In genomic region chr2:148557844-148558436, GRCh38 we compare ENCODE assay signal across 1 cellular context.
TF ChIP-seq lines count a peak whose summit lies in the region.

No MANE protein-coding gene starts in this region.

TF ChIP-seq in HepG2, 621 proteins besides CTCF, POLR2A, EP300 and RAD21:
- TF ChIP-seq ZIK1 (CRISPR knock-in tag; IDR thresholded peaks at IDR 0.05; ENCODE audit: borderline replicate concordance, low read depth) (no peak), CBX5 (CRISPR knock-in tag; IDR thresholded peaks at IDR 0.05; ENCODE audit: borderline replicate concordance) (no peak)
